Comparison of ENCODE assay signal across 19 cellular contexts in genomic region chr2:149921911-149922616, GRCh38.
"Had no signal": no experiment of that assay in that cellular context is flagged by ENCODE, and none has a peak within 500 bp of the region (broad histone marks: within the 10 kb centered on the region; RNA-seq: fewer than 3 reads in every experiment).

No MANE protein-coding gene starts in this region.

- H3K9me3 ChIP-seq: ovary had no signal

- H3K4me1 ChIP-seq: left lung, psoas muscle, right atrium auricular region, upper lobe of left lung had no signal

- H3K4me3 ChIP-seq: left lung, lung, ovary, psoas muscle, right atrium auricular region, upper lobe of left lung had no signal

- DNase-seq: activated CD4-positive, alpha-beta memory T cell treated with anti-CD3 and anti-CD28 coated beads for 36 hours; activated CD4-positive, alpha-beta T cell treated with anti-CD3 and anti-CD28 coated beads for 48 hours; activated naive CD4-positive, alpha-beta T cell treated with Interleukin-2 at 50 U/mL for 16 hours; activated naive CD8-positive, alpha-beta T cell treated with anti-CD3 and anti-CD28 coated beads for 36 hours; activated T-cell treated with anti-CD3 and anti-CD28 coated beads, Interleukin-2, amount 50 U/mL, for 48 hours; cerebellar nuclear complex; cortex of kidney; endodermal cell; left lung; midbrain; natural killer cell; ovary; psoas muscle; stimulated activated CD4-positive, alpha-beta T cell treated with anti-CD3 and anti-CD28 coated beads, Interleukin-4, amount 100 ng/mL, for 4 hours; stimulated activated naive CD8-positive, alpha-beta T cell treated with anti-CD3 and anti-CD28 coated beads, Interleukin-15, Interleukin-2, amounts not matched to agents 100 U/mL and 50 U/mL, for 24 hours; T-helper 17 cell; upper lobe of left lung had no signal

- H3K27ac ChIP-seq: left lung, ovary, psoas muscle, right atrium auricular region, upper lobe of left lung had no signal

- H3K27me3 ChIP-seq: left lung, ovary, right atrium auricular region, upper lobe of left lung had no signal

- H3K36me3 ChIP-seq: left lung, ovary, right atrium auricular region, upper lobe of left lung had no signal

- ATAC-seq: left lung; natural killer cell; psoas muscle; stimulated activated naive CD8-positive, alpha-beta T cell treated with anti-CD3 and anti-CD28 coated beads, Interleukin-15, Interleukin-2, amounts not matched to agents 100 U/mL and 50 U/mL, for 24 hours; T-helper 17 cell had no signal
